In genomic region chr4:94304365-94304971, GRCh38 we compare ENCODE assay signal across 9 cellular contexts. TPM values are rescaled to one million over a fixed set of nuclear protein-coding genes. Genes with fewer than 3 reads are reported as not detected.
DNase-seq lines count a peak whose midpoint lies in the region; ATAC-seq and TF ChIP-seq lines count a peak whose summit lies in the region.
"Had no signal": no experiment of that assay in that cellular context is flagged by ENCODE, and none has a peak within 500 bp of the region (broad histone marks: within the 10 kb centered on the region; RNA-seq: fewer than 3 reads in every experiment).

No MANE protein-coding gene starts in this region.

- in situ Hi-C loops in KBM-7 (cut with MboI; ENCODE audit: low pct_unique_long_range_greater_than_20kb, low sequenced_read_pairs) (no loop called here), astrocyte of the cerebellum (cut with HindIII; ENCODE audit: low sequenced_read_pairs) (no loop called here)

- ATAC-seq in GM18502 (IDR thresholded peaks at IDR 0.05; ENCODE audit: poor library complexity, unreplicated experiment) (peak; percentile 60), GM19397 (IDR thresholded peaks at IDR 0.05; ENCODE audit: unreplicated experiment) (no peak)

- H3K4me3 ChIP-seq in astrocyte of the cerebellum (ENCODE audit: low read depth, low read length) = no peak overlapping the region
- no peak overlapping the region for H3K4me3 ChIP-seq in kidney epithelial cell (ENCODE audit: low read depth, low read length)
- no peak overlapping the region for H3K4me3 ChIP-seq in CD8-positive, alpha-beta memory T cell (ENCODE audit: low read length)

- no peak overlapping the region for H3K4me3 Mint-ChIP-seq in CD8-positive, alpha-beta memory T cell

- no peaks in the 10 kb centered on the region for H3K4me1 Mint-ChIP-seq in CD8-positive, alpha-beta memory T cell

- no peak overlapping the region for H3K27ac Mint-ChIP-seq in CD8-positive, alpha-beta memory T cell

- H3K27me3 ChIP-seq in kidney epithelial cell (ENCODE audit: control insufficient read depth, insufficient read depth, low read length) = no peaks in the 10 kb centered on the region
- H3K27me3 ChIP-seq in CD8-positive, alpha-beta memory T cell (ENCODE audit: insufficient read depth, low read length, poor library complexity, severe bottlenecking) = no peaks in the 10 kb centered on the region

- CTCF ChIA-PET in CD8-positive, alpha-beta memory T cell (lab: Charles Lee) = no interaction called here

- H3K9me3 ChIP-seq in CD8-positive, alpha-beta memory T cell (ENCODE audit: low read length) = no peaks in the 10 kb centered on the region

- no peaks in the 10 kb centered on the region for H3K9me3 Mint-ChIP-seq in CD8-positive, alpha-beta memory T cell

- DNase-seq in CD1c-positive myeloid dendritic cell (ENCODE audit: extremely low spot score) (peak; percentile 40), KBM-7 (peak; percentile 57), astrocyte of the cerebellum (ENCODE audit: low read depth) (peak; percentile 12), kidney epithelial cell (ENCODE audit: low read depth) (peak; percentile 1), SW 1271 (lab: John Stamatoyannopoulos, UW) (no peak)
- DNase-seq in CD8-positive, alpha-beta memory T cell = no peak
- DNase-seq: left cardiac atrium had no signal

- H3K36me3 ChIP-seq in kidney epithelial cell (ENCODE audit: control insufficient read depth, insufficient read depth, low read length) = no peaks in the 10 kb centered on the region
- no peaks in the 10 kb centered on the region for H3K36me3 ChIP-seq in CD8-positive, alpha-beta memory T cell (ENCODE audit: insufficient read depth, low read length)

- H3K36me3 Mint-ChIP-seq in CD8-positive, alpha-beta memory T cell = no peaks in the 10 kb centered on the region

- H3K27me3 Mint-ChIP-seq in CD8-positive, alpha-beta memory T cell = no peaks in the 10 kb centered on the region

- POLR2A ChIA-PET in CD8-positive, alpha-beta memory T cell (lab: Charles Lee) = no interaction called here

- TF ChIP-seq CTCF in astrocyte of the cerebellum (IDR thresholded peaks at IDR 0.05; ENCODE audit: low read depth, low read length, missing control alignments) (peak; percentile 65), kidney epithelial cell (IDR thresholded peaks at IDR 0.05; ENCODE audit: insufficient read depth, low read length, poor library complexity, severe bottlenecking) (peak; percentile 66)

- no peaks in the 10 kb centered on the region for H3K4me1 ChIP-seq in CD8-positive, alpha-beta memory T cell (ENCODE audit: insufficient read depth, low read length)

- H3K27ac ChIP-seq in CD8-positive, alpha-beta memory T cell (ENCODE audit: low read depth, low read length) = no peak overlapping the region

RNA-seq across cellular contexts. Expression of gene HPGDS, which starts 38.2 kb away (rescaled TPM):
- not detected in 2 replicates for total RNA-seq in kidney epithelial cell
- under 1 TPM; 0.18 to 0.57 TPM for total RNA-seq in CD8-positive, alpha-beta memory T cell
- polyA plus RNA-seq in CD8-positive, alpha-beta memory T cell = not detected

Comparison
In these comparisons a context has a peak if more than half of its experiments do, and no peak if none do; other contexts are left out.
1. DNase-seq: peak in CD1c-positive myeloid dendritic cell (single experiment), KBM-7 (single experiment), astrocyte of the cerebellum (single experiment) and kidney epithelial cell (single experiment); none in CD8-positive, alpha-beta memory T cell (0 of 5) and SW 1271 (0 of 2).